Comparison of ENCODE assay signal across 1 cellular context in genomic region chr1:228488107-228488817, GRCh38.
TF ChIP-seq lines count a peak whose summit lies in the region.

No MANE protein-coding gene starts in this region.

TF ChIP-seq in HEK293, 187 proteins besides CTCF, POLR2A, EP300 and RAD21 (continued from another document):
- no peak for TF ChIP-seq ZNF26 (tag by site-specific recombination; IDR thresholded peaks at IDR 0.05)
- TF ChIP-seq BCL11A (tag by site-specific recombination; IDR thresholded peaks at IDR 0.05; ENCODE audit: low read depth), result no peak
- no peak for TF ChIP-seq ZBTB44 (tag by site-specific recombination; IDR thresholded peaks at IDR 0.05)
- no peak for TF ChIP-seq GLI2 (tag by site-specific recombination; IDR thresholded peaks at IDR 0.05; ENCODE audit: borderline replicate concordance, low read depth)
- no peak for TF ChIP-seq ZNF2 (tag by site-specific recombination; IDR thresholded peaks at IDR 0.05)
- TF ChIP-seq GLIS2 (tag by site-specific recombination; IDR thresholded peaks at IDR 0.05), result peak; percentile 72
- peak; percentile 68 for TF ChIP-seq ZFP69B (tag by site-specific recombination; IDR thresholded peaks at IDR 0.05)
- TF ChIP-seq ZXDB (tag by site-specific recombination; IDR thresholded peaks at IDR 0.05), result 0 out of 2 replicates have a peak, but pooled peaks have one; percentile 7
- TF ChIP-seq ZNF830 (tag by site-specific recombination; IDR thresholded peaks at IDR 0.05; ENCODE audit: low read depth), result no peak
- TF ChIP-seq ZNF174 (tag by site-specific recombination; IDR thresholded peaks at IDR 0.05), result no peak
- no peak for TF ChIP-seq PRDM6 (tag by site-specific recombination; IDR thresholded peaks at IDR 0.05)
- TF ChIP-seq ZBTB48 (tag by site-specific recombination; IDR thresholded peaks at IDR 0.05), result 0 out of 2 replicates have a peak, but pooled peaks have one; percentile 0
- TF ChIP-seq ZNF155 (tag by site-specific recombination; IDR thresholded peaks at IDR 0.05), result no peak
- peak; percentile 82; the same call in 1 of the 2 replicates for TF ChIP-seq PATZ1 (tag by site-specific recombination; IDR thresholded peaks at IDR 0.05)
- TF ChIP-seq ZNF335 (tag by site-specific recombination; conservative IDR thresholded peaks at IDR 0.05), result peak; percentile 57
- TF ChIP-seq ZNF473 (tag by site-specific recombination; IDR thresholded peaks at IDR 0.05), result no peak
- TF ChIP-seq ZNF10 (tag by site-specific recombination; IDR thresholded peaks at IDR 0.05), result no peak
- no peak for TF ChIP-seq ZFP37 (tag by site-specific recombination; IDR thresholded peaks at IDR 0.05)
- 0 out of 2 replicates have a peak, but pooled peaks have one; percentile 80 for TF ChIP-seq PRDM2 (tag by site-specific recombination; IDR thresholded peaks at IDR 0.05; ENCODE audit: borderline replicate concordance)
- no peak for TF ChIP-seq ZNF513 (tag by site-specific recombination; IDR thresholded peaks at IDR 0.05)
- peak; percentile 86 for TF ChIP-seq PRDM10 (tag by site-specific recombination; IDR thresholded peaks at IDR 0.05)
- peak; percentile 34; the same call in 1 of the 2 replicates for TF ChIP-seq ZBTB10 (tag by site-specific recombination; IDR thresholded peaks at IDR 0.05)
- TF ChIP-seq ZIC2 (tag by site-specific recombination; IDR thresholded peaks at IDR 0.05), result peak; percentile 97
- no peak for TF ChIP-seq ZNF645 (tag by site-specific recombination; IDR thresholded peaks at IDR 0.05)
- peak; percentile 68 for TF ChIP-seq SP3 (tag by site-specific recombination; IDR thresholded peaks at IDR 0.05)
- TF ChIP-seq ZBTB21 (tag by site-specific recombination; IDR thresholded peaks at IDR 0.05), result no peak
- TF ChIP-seq FEZF1 (tag by site-specific recombination; IDR thresholded peaks at IDR 0.05), result no peak
- peak; percentile 96 for TF ChIP-seq ZNF223 (tag by site-specific recombination; IDR thresholded peaks at IDR 0.05)
- no peak for TF ChIP-seq ZNF76 (tag by site-specific recombination; IDR thresholded peaks at IDR 0.05; ENCODE audit: borderline replicate concordance, low read depth)
